8 cellular contexts compared by ENCODE assay signal in genomic region chr5:157744055-157745011, GRCh38. TPM values are rescaled to one million over a fixed set of nuclear protein-coding genes. Genes with fewer than 3 reads are reported as not detected.
DNase-seq lines count a peak whose midpoint lies in the region; ATAC-seq, FAIRE-seq and TF ChIP-seq lines count a peak whose summit lies in the region.

No MANE protein-coding gene starts in this region.

- H3K36me3 Mint-ChIP-seq in stimulated activated memory B cell treated with anti-CD40 and anti-IgM and Interleukin-4, amounts not matched to agents 10 μg/mL and 1 μg/mL and 100 μg/mL, for 72 hours: peaks cover 3% of the 10 kb centered on the region

- peak; percentile 36 for DNase-seq in activated CD4-positive, alpha-beta T cell treated with anti-CD3 and anti-CD28 coated beads for 48 hours
- DNase-seq in activated CD4-positive, alpha-beta T cell treated with anti-CD3 and anti-CD28 coated beads for 1 hour: no peak
- DNase-seq in RPMI8226: peak; percentile 29
- no peak for DNase-seq in bronchial epithelial cell (ENCODE audit: low read depth)
- peak; percentile 52 for DNase-seq in left kidney (ENCODE audit: low read depth, low spot score)
- no peak for DNase-seq in MV-4-11 (lab: John Stamatoyannopoulos, UW)

- no peaks in the 10 kb centered on the region for H3K9me3 Mint-ChIP-seq in stimulated activated memory B cell treated with anti-CD40 and anti-IgM and Interleukin-4, amounts not matched to agents 10 μg/mL and 1 μg/mL and 100 μg/mL, for 72 hours

- peaks cover 39% of the 10 kb centered on the region for H3K4me1 Mint-ChIP-seq in stimulated activated memory B cell treated with anti-CD40 and anti-IgM and Interleukin-4, amounts not matched to agents 10 μg/mL and 1 μg/mL and 100 μg/mL, for 72 hours

- H3K4me3 ChIP-seq in bronchial epithelial cell (ENCODE audit: low read depth, low read length): peak overlapping the region; percentile 73

- H3K27me3 Mint-ChIP-seq in stimulated activated memory B cell treated with anti-CD40 and anti-IgM and Interleukin-4, amounts not matched to agents 10 μg/mL and 1 μg/mL and 100 μg/mL, for 72 hours: no peaks in the 10 kb centered on the region

- H3K27me3 ChIP-seq in bronchial epithelial cell (ENCODE audit: control insufficient read depth, insufficient read depth, low read length): no peaks in the 10 kb centered on the region

- H3K27ac Mint-ChIP-seq in stimulated activated memory B cell treated with anti-CD40 and anti-IgM and Interleukin-4, amounts not matched to agents 10 μg/mL and 1 μg/mL and 100 μg/mL, for 72 hours: peak overlapping the region; percentile 60

- H3K4me3 Mint-ChIP-seq in stimulated activated memory B cell treated with anti-CD40 and anti-IgM and Interleukin-4, amounts not matched to agents 10 μg/mL and 1 μg/mL and 100 μg/mL, for 72 hours: peak overlapping the region; percentile 86

- peak; percentile 13 for ATAC-seq in HG02763 (IDR thresholded peaks at IDR 0.05; ENCODE audit: unreplicated experiment)
- peak; percentile 64 for ATAC-seq in stimulated activated memory B cell treated with anti-CD40 and anti-IgM and Interleukin-4, amounts not matched to agents 10 μg/mL and 1 μg/mL and 100 μg/mL, for 72 hours

- peaks cover under 1% of the 10 kb centered on the region for H3K36me3 ChIP-seq in bronchial epithelial cell (ENCODE audit: control insufficient read depth, insufficient read depth, low read length)

- FAIRE-seq in bronchial epithelial cell (lab: Jason Lieb, UNC): no peak

- TF ChIP-seq CTCF in bronchial epithelial cell (IDR thresholded peaks at IDR 0.05; ENCODE audit: insufficient read depth, low read length, severe bottlenecking): no peak

RNA-seq across cellular contexts. Expression of gene LSM11, which starts 0.8 kb away (rescaled TPM):
- 2.9 and 4.5 TPM in 2 replicates for total RNA-seq in bronchial epithelial cell

RNA-seq across cellular contexts. Expression of gene THG1L, which starts 13.1 kb away (rescaled TPM):
- 31.5 and 38.2 TPM in 2 replicates for total RNA-seq in bronchial epithelial cell

Comparison
In these comparisons a context has a peak if more than half of its experiments do, and no peak if none do; other contexts are left out.
1. DNase-seq: peak in activated CD4-positive, alpha-beta T cell treated with anti-CD3 and anti-CD28 coated beads for 48 hours (single experiment), RPMI8226 (single experiment) and left kidney (single experiment); none in activated CD4-positive, alpha-beta T cell treated with anti-CD3 and anti-CD28 coated beads for 1 hour (single experiment), bronchial epithelial cell (single experiment) and MV-4-11 (single experiment).